Comparison of ENCODE assay signal across 18 cellular contexts in genomic region chr6:148831531-148831930, GRCh38.
A peak's percentile ranks its signal among the peaks of the same experiment; 100 is the strongest.
DNase-seq lines count a peak whose midpoint lies in the region; ATAC-seq and TF ChIP-seq lines count a peak whose summit lies in the region.
"Had no signal": no experiment of that assay in that cellular context is flagged by ENCODE, and none has a peak within 500 bp of the region (broad histone marks: within the 10 kb centered on the region; RNA-seq: fewer than 3 reads in every experiment).

No MANE protein-coding gene starts in this region.

- TF ChIP-seq CTCF in AG04449 (IDR thresholded peaks at IDR 0.05; ENCODE audit: insufficient read depth, low read length, missing control alignments) (no peak), fibroblast of pulmonary artery (IDR thresholded peaks at IDR 0.05; ENCODE audit: low read length, missing control alignments) (no peak), type B pancreatic cell (conservative IDR thresholded peaks at IDR 0.05) (no peak)

- H3K4me3 ChIP-seq in AG04449 (ENCODE audit: low read depth, low read length): no peak overlapping the region
- no peak overlapping the region for H3K4me3 ChIP-seq in fibroblast of pulmonary artery (replicated peaks; ENCODE audit: low read depth, low read length)
- H3K4me3 ChIP-seq: body of pancreas, esophagus squamous epithelium, MG63, SJSA1, uterus had no signal

- POLR2A ChIA-PET in AG04449 (lab: Yijun Ruan, JAX): no interaction called here

- H3K4me3 Mint-ChIP-seq in type B pancreatic cell: no peak overlapping the region

- H3K27me3 Mint-ChIP-seq in type B pancreatic cell: no peaks in the 10 kb centered on the region

- H3K4me1 Mint-ChIP-seq in type B pancreatic cell (ENCODE audit: unreplicated experiment): no peaks in the 10 kb centered on the region

- no peaks in the 10 kb centered on the region for H3K36me3 Mint-ChIP-seq in type B pancreatic cell

- DNase-seq in AG04449 (ENCODE audit: low read depth, low spot score): peak; percentile 24
- peak; percentile 44 for DNase-seq in EL
- peak; percentile 9 for DNase-seq in amniotic epithelial cell (ENCODE audit: low read depth)
- DNase-seq in fibroblast of pulmonary artery (ENCODE audit: low read depth): peak; percentile 49
- no peak for DNase-seq in type B pancreatic cell (ENCODE audit: extremely low spot score, unreplicated experiment)
- DNase-seq in NCI-H748 treated with DMSO at 0.1 percent for 48 hours (lab: John Stamatoyannopoulos, UW): no peak
- DNase-seq in Kasumi-1 (lab: John Stamatoyannopoulos, UW): no peak
- DNase-seq: body of pancreas, dermis blood vessel endothelial cell, esophagus squamous epithelium, hypothalamus, MG63, midbrain, NCI-H1694 treated with DMSO at 0.1 percent for 48 hours, OCI-M1, uterus had no signal

- no peak for ATAC-seq in GM21528 (IDR thresholded peaks at IDR 0.05; ENCODE audit: low FRiP score, unreplicated experiment)
- ATAC-seq: body of pancreas had no signal

- CTCF ChIA-PET in AG04449 (lab: Yijun Ruan, JAX): no interaction called here

- H3K27ac Mint-ChIP-seq in type B pancreatic cell: no peak overlapping the region

- no peaks in the 10 kb centered on the region for H3K9me3 Mint-ChIP-seq in type B pancreatic cell

Comparison
In these comparisons a context has a peak if more than half of its experiments do, and no peak if none do; other contexts are left out.
1. DNase-seq: peak in AG04449 (single experiment), EL (single experiment), amniotic epithelial cell (single experiment) and fibroblast of pulmonary artery (single experiment); none in type B pancreatic cell (single experiment), NCI-H748 treated with DMSO at 0.1 percent for 48 hours (single experiment) and Kasumi-1 (0 of 2).